Comparison of ENCODE assay signal across 24 cellular contexts in the genomic region with DNA sequence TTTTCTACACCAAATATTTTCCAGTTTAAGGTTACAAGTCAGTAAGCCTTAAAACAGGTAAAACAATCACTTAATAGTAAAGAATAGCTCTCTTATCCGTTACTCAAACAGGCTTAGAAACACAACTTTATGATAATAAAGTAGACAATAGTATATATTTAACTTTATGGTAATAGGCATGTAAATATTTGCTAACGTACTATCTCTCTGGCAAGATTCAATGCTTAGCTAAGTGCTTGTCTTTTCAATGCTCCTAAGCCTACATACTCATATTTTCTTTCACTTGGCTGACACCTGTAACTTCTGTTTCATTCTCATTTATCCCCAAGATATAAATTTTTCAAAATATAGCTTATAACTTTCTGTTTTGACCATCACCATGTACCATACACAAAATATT.
"Had no signal": no experiment of that assay in that cellular context is flagged by ENCODE, and none has a peak within 500 bp of the region (broad histone marks: within the 10 kb centered on the region; RNA-seq: fewer than 3 reads in every experiment).

No MANE protein-coding gene starts in this region.

- H3K27ac Mint-ChIP-seq: mesothelial cell of epicardium, naive B cell had no signal

- H3K36me3 ChIP-seq: esophagus squamous epithelium, gastrocnemius medialis, heart right ventricle, left lung, lower lobe of right lung had no signal

- DNase-seq: dermis blood vessel endothelial cell; dorsolateral prefrontal cortex; effector CD4-positive, alpha-beta T cell; effector memory CD4-positive, alpha-beta T cell; erythroblast; esophagus squamous epithelium; foreskin fibroblast; foreskin melanocyte; gastrocnemius medialis; glutamatergic neuron; head of caudate nucleus; heart right ventricle; hippocampal formation; left cardiac atrium; left lung; left ventricle myocardium superior; lower lobe of right lung; mesenchymal stem cell; mucosa of descending colon; naive B cell had no signal

- H3K27ac ChIP-seq: coronary artery, dorsolateral prefrontal cortex, epithelial cell of prostate, esophagus squamous epithelium, heart right ventricle, left lung, lower lobe of right lung had no signal

- H3K9me3 ChIP-seq: esophagus squamous epithelium, gastrocnemius medialis, heart right ventricle, left lung, lower lobe of right lung, mucosa of descending colon had no signal

- H3K4me1 ChIP-seq: esophagus squamous epithelium, heart right ventricle, left lung, lower lobe of right lung had no signal

- H3K9me3 Mint-ChIP-seq: mesothelial cell of epicardium had no signal

- H3K4me3 Mint-ChIP-seq: mesothelial cell of epicardium, naive B cell had no signal

- ATAC-seq: esophagus mucosa, gastrocnemius medialis, heart right ventricle, left cardiac atrium, left lung, left ventricle myocardium superior, lower lobe of right lung, mucosa of descending colon had no signal

- H3K4me1 Mint-ChIP-seq: mesothelial cell of epicardium, naive B cell had no signal

- H3K4me3 ChIP-seq: coronary artery, dorsolateral prefrontal cortex, esophagus squamous epithelium, gastrocnemius medialis, heart right ventricle, left lung, lower lobe of right lung, mucosa of descending colon had no signal

- H3K36me3 Mint-ChIP-seq: mesothelial cell of epicardium, naive B cell had no signal

- H3K27me3 ChIP-seq: dorsolateral prefrontal cortex, esophagus squamous epithelium, gastrocnemius medialis, heart right ventricle, left lung had no signal
